1 cellular context compared by ENCODE assay signal in the genomic region with DNA sequence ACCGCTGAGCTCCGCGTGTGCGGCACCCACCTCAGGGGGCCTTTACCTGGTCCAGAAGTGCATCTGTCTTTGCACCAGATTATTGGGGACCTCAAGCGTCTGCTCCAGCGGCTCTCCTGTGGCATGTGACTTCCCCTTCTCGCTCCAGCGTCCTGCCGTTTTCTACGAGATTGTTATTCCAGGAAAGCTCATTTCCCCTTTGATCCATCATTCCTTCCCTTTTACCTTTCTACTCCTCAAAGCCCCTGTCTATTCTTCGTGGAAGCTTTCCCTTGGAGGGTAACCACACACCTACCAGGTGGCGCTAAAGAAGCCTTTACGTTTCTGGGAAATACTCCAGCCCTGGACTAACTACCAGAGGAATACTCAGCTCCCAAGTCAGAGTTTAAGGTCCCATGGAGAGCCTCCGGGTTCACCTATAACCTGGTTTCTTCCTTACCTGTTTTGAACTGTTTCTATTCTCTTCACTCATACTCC.
TF ChIP-seq lines count a peak whose summit lies in the region.

No MANE protein-coding gene starts in this region.

TF ChIP-seq in SK-N-SH, 30 proteins besides CTCF, POLR2A, EP300 and RAD21 (continued from another document):
- TF ChIP-seq, protein P1, sequence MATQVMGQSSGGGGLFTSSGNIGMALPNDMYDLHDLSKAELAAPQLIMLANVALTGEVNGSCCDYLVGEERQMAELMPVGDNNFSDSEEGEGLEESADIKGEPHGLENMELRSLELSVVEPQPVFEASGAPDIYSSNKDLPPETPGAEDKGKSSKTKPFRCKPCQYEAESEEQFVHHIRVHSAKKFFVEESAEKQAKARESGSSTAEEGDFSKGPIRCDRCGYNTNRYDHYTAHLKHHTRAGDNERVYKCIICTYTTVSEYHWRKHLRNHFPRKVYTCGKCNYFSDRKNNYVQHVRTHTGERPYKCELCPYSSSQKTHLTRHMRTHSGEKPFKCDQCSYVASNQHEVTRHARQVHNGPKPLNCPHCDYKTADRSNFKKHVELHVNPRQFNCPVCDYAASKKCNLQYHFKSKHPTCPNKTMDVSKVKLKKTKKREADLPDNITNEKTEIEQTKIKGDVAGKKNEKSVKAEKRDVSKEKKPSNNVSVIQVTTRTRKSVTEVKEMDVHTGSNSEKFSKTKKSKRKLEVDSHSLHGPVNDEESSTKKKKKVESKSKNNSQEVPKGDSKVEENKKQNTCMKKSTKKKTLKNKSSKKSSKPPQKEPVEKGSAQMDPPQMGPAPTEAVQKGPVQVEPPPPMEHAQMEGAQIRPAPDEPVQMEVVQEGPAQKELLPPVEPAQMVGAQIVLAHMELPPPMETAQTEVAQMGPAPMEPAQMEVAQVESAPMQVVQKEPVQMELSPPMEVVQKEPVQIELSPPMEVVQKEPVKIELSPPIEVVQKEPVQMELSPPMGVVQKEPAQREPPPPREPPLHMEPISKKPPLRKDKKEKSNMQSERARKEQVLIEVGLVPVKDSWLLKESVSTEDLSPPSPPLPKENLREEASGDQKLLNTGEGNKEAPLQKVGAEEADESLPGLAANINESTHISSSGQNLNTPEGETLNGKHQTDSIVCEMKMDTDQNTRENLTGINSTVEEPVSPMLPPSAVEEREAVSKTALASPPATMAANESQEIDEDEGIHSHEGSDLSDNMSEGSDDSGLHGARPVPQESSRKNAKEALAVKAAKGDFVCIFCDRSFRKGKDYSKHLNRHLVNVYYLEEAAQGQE (IDR thresholded peaks at IDR 0.05; ENCODE audit: low read depth, low read length) = no peak
- TF ChIP-seq RCOR1 (IDR thresholded peaks at IDR 0.05; ENCODE audit: low read length) = no peak
- TF ChIP-seq, protein P2, sequence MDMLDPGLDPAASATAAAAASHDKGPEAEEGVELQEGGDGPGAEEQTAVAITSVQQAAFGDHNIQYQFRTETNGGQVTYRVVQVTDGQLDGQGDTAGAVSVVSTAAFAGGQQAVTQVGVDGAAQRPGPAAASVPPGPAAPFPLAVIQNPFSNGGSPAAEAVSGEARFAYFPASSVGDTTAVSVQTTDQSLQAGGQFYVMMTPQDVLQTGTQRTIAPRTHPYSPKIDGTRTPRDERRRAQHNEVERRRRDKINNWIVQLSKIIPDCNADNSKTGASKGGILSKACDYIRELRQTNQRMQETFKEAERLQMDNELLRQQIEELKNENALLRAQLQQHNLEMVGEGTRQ (IDR thresholded peaks at IDR 0.05; ENCODE audit: borderline replicate concordance, low read depth, low read length) = no peak
- TF ChIP-seq EZH2phosphoT487 (IDR thresholded peaks at IDR 0.05; ENCODE audit: borderline replicate concordance, low read depth) = no peak
